Comparison of ENCODE assay signal across 1 cellular context in the genomic region with DNA sequence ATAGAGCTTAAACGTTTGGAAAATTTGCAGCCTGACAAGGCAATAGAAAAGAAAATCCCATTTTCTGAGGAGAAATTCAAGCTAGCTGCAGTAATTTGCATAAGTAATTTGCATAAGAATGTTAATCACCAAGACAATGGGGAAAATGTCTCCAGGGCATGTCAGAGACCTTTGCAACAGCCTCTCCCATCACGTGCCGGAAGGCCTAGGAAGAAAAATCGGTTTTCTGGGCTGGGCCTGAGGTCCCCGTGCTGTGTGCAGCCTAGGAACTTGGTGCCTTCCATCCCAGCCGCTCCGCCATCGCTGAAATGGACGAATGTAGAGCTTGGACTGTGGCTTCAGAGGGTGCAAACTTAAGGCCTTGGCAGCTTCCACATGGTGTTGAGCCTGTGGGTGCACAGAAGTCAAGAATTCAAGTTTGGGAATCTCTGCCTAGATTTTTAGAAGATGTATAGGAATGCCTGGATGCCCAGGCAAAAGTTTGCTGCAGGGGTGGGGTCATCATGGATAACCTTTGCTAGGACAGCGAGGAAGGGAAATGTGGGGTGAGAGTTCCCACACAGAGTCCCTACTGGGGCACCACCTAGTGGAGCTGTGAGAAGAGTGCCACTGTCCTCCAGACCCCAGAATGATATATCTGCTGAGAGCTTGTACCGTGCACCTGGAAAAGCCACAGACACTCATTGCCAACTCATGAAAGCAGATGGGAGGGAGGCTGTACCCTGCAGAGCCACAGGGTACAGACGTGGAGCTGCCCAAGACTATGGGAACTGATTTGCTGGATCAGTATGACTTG.
TF ChIP-seq lines count a peak whose summit lies in the region.

No MANE protein-coding gene starts in this region.

TF ChIP-seq in SK-N-SH treated with all-trans-retinoic acid at 6 μM for 48 hours, 23 proteins besides CTCF, POLR2A, EP300 and RAD21 (continued from another document):
- TF ChIP-seq ISL1 (CRISPR knock-in tag; IDR thresholded peaks at IDR 0.05) (no peak), ESRRG (CRISPR knock-in tag; IDR thresholded peaks at IDR 0.05) (no peak), ZFP3 (CRISPR knock-in tag; IDR thresholded peaks at IDR 0.05) (no peak), OSR1 (CRISPR knock-in tag; IDR thresholded peaks at IDR 0.05) (no peak), RARB (CRISPR knock-in tag; IDR thresholded peaks at IDR 0.05) (no peak)
